In genomic region chr11:104713366-104713765, GRCh38 we compare ENCODE assay signal across 18 cellular contexts.
"Had no signal": no experiment of that assay in that cellular context is flagged by ENCODE, and none has a peak within 500 bp of the region (broad histone marks: within the 10 kb centered on the region; RNA-seq: fewer than 3 reads in every experiment).

No MANE protein-coding gene starts in this region.

- H3K4me1 ChIP-seq: body of pancreas, gastrocnemius medialis, heart right ventricle, left lung, prostate gland, testis had no signal

- FAIRE-seq: keratinocyte had no signal

- H3K4me3 ChIP-seq: body of pancreas, gastrocnemius medialis, heart right ventricle, left lung, prostate gland, testis had no signal

- H3K27ac ChIP-seq: body of pancreas, gastrocnemius medialis, heart right ventricle, left lung, prostate gland, testis had no signal

- H3K27me3 ChIP-seq: body of pancreas, gastrocnemius medialis, heart right ventricle, left lung, testis had no signal

- H3K9me3 ChIP-seq: body of pancreas, gastrocnemius medialis, heart right ventricle, left lung, prostate gland, testis had no signal

- DNase-seq: activated CD4-positive, alpha-beta memory T cell treated with anti-CD3 and anti-CD28 coated beads for 36 hours; activated gamma-delta T cell treated with Interleukin-2 at 50 U/mL for 16 hours; activated naive CD8-positive, alpha-beta T cell treated with anti-CD3 and anti-CD28 coated beads for 36 hours; activated T-cell treated with anti-CD3 and anti-CD28 coated beads, Interleukin-2, amount 50 U/mL, for 72 hours; body of pancreas; erythroblast; gastrocnemius medialis; heart right ventricle; left lung; natural killer cell; nucleus accumbens; stimulated activated CD4-positive, alpha-beta T cell treated with anti-CD3 and anti-CD28 coated beads, Interleukin-12 subunit alpha, Interleukin-12 subunit beta, amount 100 ng/mL, for 4 hours; stimulated activated CD8-positive, alpha-beta memory T cell treated with anti-CD3 and anti-CD28 coated beads, Interleukin-4, amount 100 ng/mL, for 48 hours; T-cell; T1000; testis had no signal

- H3K36me3 ChIP-seq: gastrocnemius medialis, heart right ventricle, left lung, prostate gland had no signal
